17 cellular contexts compared by ENCODE assay signal in genomic region chr6:106642476-106642875, GRCh38. TPM values are rescaled to one million over a fixed set of nuclear protein-coding genes. Genes with fewer than 3 reads are reported as not detected.
DNase-seq lines count a peak whose midpoint lies in the region; ATAC-seq and TF ChIP-seq lines count a peak whose summit lies in the region.
"Had no signal": no experiment of that assay in that cellular context is flagged by ENCODE, and none has a peak within 500 bp of the region (broad histone marks: within the 10 kb centered on the region; RNA-seq: fewer than 3 reads in every experiment).

No MANE protein-coding gene starts in this region.

- CTCF ChIA-PET in PC-3 (lab: Charles Lee) = no interaction called here
- CTCF ChIA-PET in SK-N-SH (lab: Yijun Ruan, JAX) = interaction anchor here (0.5 to 1.0 kb wide), 2 partner anchors 9 to 337 kb away, joined by 3 to 4 read pairs; no protein-coding TSS in a partner anchor

- H3K36me3 Mint-ChIP-seq in stimulated activated naive B cell treated with anti-CD40 and anti-IgM and Interleukin-4, amounts not matched to agents 10 μg/mL and 1 μg/mL and 100 μg/mL, for 72 hours = peaks cover 49 to 58% of the 10 kb centered on the region in 2 donors

- H3K79me2 ChIP-seq in PC-3 (ENCODE audit: low read length) = peaks cover 25% of the 10 kb centered on the region
- H3K79me2 ChIP-seq in SK-N-SH (ENCODE audit: insufficient read depth) = peaks cover 30% of the 10 kb centered on the region; the same call in 1 of the 2 replicates

- H3K4me1 ChIP-seq in PC-3 (ENCODE audit: insufficient read depth, low read length) (peaks cover 14% of the 10 kb centered on the region), SK-N-SH (ENCODE audit: control insufficient read depth in 1 of 2, insufficient read depth in 2 of 2, low read depth in 1 of 2, low read length in 1 of 2) (no peaks in the 10 kb centered on the region)

- DNase-seq in Ammon's horn (ENCODE audit: low spot score) (peak; percentile 11), PC-3 (peak; percentile 3), fibroblast of gingiva (ENCODE audit: low read depth) (peak; percentile 82), COLO829 (ENCODE audit: low spot score) (no peak), SK-N-SH (no peak)
- no peak for DNase-seq in stimulated activated naive B cell treated with anti-CD40 and anti-IgM and Interleukin-4, amounts not matched to agents 10 μg/mL and 1 μg/mL and 100 μg/mL, for 72 hours
- DNase-seq in activated T-cell treated with anti-CD3 and anti-CD28 coated beads, Interleukin-2, amount 50 U/mL, for 48 hours = no peak
- DNase-seq: ACHN, DND-41, H9, KBM-7, NCI-H1436, NCI-H2029 treated with DMSO at 0.1 percent for 48 hours, NCI-H2171, NCI-H526 had no signal

- H3K9me3 Mint-ChIP-seq in stimulated activated naive B cell treated with anti-CD40 and anti-IgM and Interleukin-4, amounts not matched to agents 10 μg/mL and 1 μg/mL and 100 μg/mL, for 72 hours = peaks cover 5% of the 10 kb centered on the region in 2 donors
- H3K9me3 Mint-ChIP-seq: CD14-positive monocyte, H9 had no signal

- peak; percentile 22; the same call in 1 of the 2 replicates for ATAC-seq in PC-3
- ATAC-seq in stimulated activated naive B cell treated with anti-CD40 and anti-IgM and Interleukin-4, amounts not matched to agents 10 μg/mL and 1 μg/mL and 100 μg/mL, for 72 hours (replicated peaks) = no peak
- ATAC-seq: HepG2 had no signal

- H3K9me3 ChIP-seq in PC-3 (ENCODE audit: low read length) (no peaks in the 10 kb centered on the region), SK-N-SH (no peaks in the 10 kb centered on the region)

- no peak for TF ChIP-seq EP300 in SK-N-SH (IDR thresholded peaks at IDR 0.05; ENCODE audit: borderline replicate concordance in 1 of 2, low read depth in 1 of 2, low read length in 1 of 2)

- no peaks in the 10 kb centered on the region for H3K27me3 ChIP-seq in PC-3 (ENCODE audit: low read length)
- H3K27me3 ChIP-seq in SK-N-SH (ENCODE audit: insufficient read depth) = no peaks in the 10 kb centered on the region

- H3K4me3 ChIP-seq in PC-3 (ENCODE audit: low read length) (no peak overlapping the region), SK-N-SH (ENCODE audit: low read depth in 2 of 2, low read length in 1 of 2) (no peak overlapping the region)

- no peaks in the 10 kb centered on the region for H3K27me3 Mint-ChIP-seq in stimulated activated naive B cell treated with anti-CD40 and anti-IgM and Interleukin-4, amounts not matched to agents 10 μg/mL and 1 μg/mL and 100 μg/mL, for 72 hours

- peak overlapping the region; percentile 65 for H3K27ac Mint-ChIP-seq in stimulated activated naive B cell treated with anti-CD40 and anti-IgM and Interleukin-4, amounts not matched to agents 10 μg/mL and 1 μg/mL and 100 μg/mL, for 72 hours

- H3F3A ChIP-seq in PC-3 (ENCODE audit: low read length, unreplicated experiment) (no peaks in the 10 kb centered on the region), SK-N-SH (replicated peaks; ENCODE audit: insufficient read depth) (no peaks in the 10 kb centered on the region)

- no peaks in the 10 kb centered on the region for H4K20me1 ChIP-seq in PC-3 (ENCODE audit: low read length)
- H4K20me1 ChIP-seq in SK-N-SH (ENCODE audit: insufficient read depth) = no peaks in the 10 kb centered on the region

- 95% methylated on average over 4 of the region's 4 CpGs for WGBS in SK-N-SH (ENCODE audit: low lambda C conversion rate)

- no peak overlapping the region for H2AFZ ChIP-seq in PC-3 (ENCODE audit: low read length)
- H2AFZ ChIP-seq in SK-N-SH (ENCODE audit: low read depth) = no peak overlapping the region

- no TSS peak for BruUV-seq in PC-3 (replicated peaks; lab: Mats Ljungman, UMichigan)

- no peak for TF ChIP-seq CTCF in PC-3 (conservative IDR thresholded peaks at IDR 0.05; ENCODE audit: low read depth, low read length)
- TF ChIP-seq CTCF in SK-N-SH (IDR thresholded peaks at IDR 0.05) = no peak

- H3K4me3 Mint-ChIP-seq in stimulated activated naive B cell treated with anti-CD40 and anti-IgM and Interleukin-4, amounts not matched to agents 10 μg/mL and 1 μg/mL and 100 μg/mL, for 72 hours = no peak overlapping the region
- H3K4me3 Mint-ChIP-seq: CD14-positive monocyte, H9 had no signal

- TF ChIP-seq RAD21 in SK-N-SH (IDR thresholded peaks at IDR 0.05; ENCODE audit: low read length) = no peak

- POLR2A ChIA-PET in PC-3 (lab: Charles Lee; ENCODE audit: unreplicated experiment) = no interaction called here
- POLR2A ChIA-PET in SK-N-SH (lab: Yijun Ruan, JAX) = no interaction called here

- H3K36me3 ChIP-seq in PC-3 (ENCODE audit: low read depth, low read length) (peaks cover 24% of the 10 kb centered on the region), SK-N-SH (replicated peaks in 1 of 2; ENCODE audit: control insufficient read depth in 1 of 2, insufficient read depth in 2 of 2, low read length in 1 of 2) (peaks cover 21 to 41% of the 10 kb centered on the region in 2 experiments)

- H3K27ac ChIP-seq in PC-3 (ENCODE audit: low read length) (peak overlapping the region; percentile 73), SK-N-SH (ENCODE audit: low read depth in 2 of 2, low read length in 1 of 2) (no peak overlapping the region)

- intact Hi-C loops in PC-3 (cut with micrococcal nuclease) = no loop called here

- H3K4me2 ChIP-seq in PC-3 (ENCODE audit: low read length) = 0 out of 2 replicates have a peak overlapping the region, but pooled peaks have one; percentile 34
- no peak overlapping the region for H3K4me2 ChIP-seq in SK-N-SH

- H3K9ac ChIP-seq in PC-3 (ENCODE audit: low read length) (0 out of 2 replicates have a peak overlapping the region, but pooled peaks have one; percentile 10), SK-N-SH (no peak overlapping the region)

- H3K9me2 ChIP-seq in PC-3 (replicated peaks; ENCODE audit: low read length) (no peaks in the 10 kb centered on the region), SK-N-SH (no peaks in the 10 kb centered on the region)

- H3K4me1 Mint-ChIP-seq in stimulated activated naive B cell treated with anti-CD40 and anti-IgM and Interleukin-4, amounts not matched to agents 10 μg/mL and 1 μg/mL and 100 μg/mL, for 72 hours = peaks cover 21 to 30% of the 10 kb centered on the region in 2 donors

TF ChIP-seq in SK-N-SH, 30 proteins besides CTCF, POLR2A, EP300 and RAD21:
- TF ChIP-seq RCOR1 (IDR thresholded peaks at IDR 0.05; ENCODE audit: low read length) = no peak
- no peak for TF ChIP-seq MEF2A (IDR thresholded peaks at IDR 0.05; ENCODE audit: borderline replicate concordance, low read depth)
- TF ChIP-seq EZH2phosphoT487 (IDR thresholded peaks at IDR 0.05; ENCODE audit: borderline replicate concordance, low read depth) = no peak
- TF ChIP-seq NRF1 (IDR thresholded peaks at IDR 0.05; ENCODE audit: low read depth, low read length) = no peak
- no peak for TF ChIP-seq USF2 (IDR thresholded peaks at IDR 0.05; ENCODE audit: borderline replicate concordance, low read depth, low read length)
- TF ChIP-seq RFX5 (IDR thresholded peaks at IDR 0.05; ENCODE audit: low read length) = no peak
- no peak; the same call in 1 of the 2 replicates for TF ChIP-seq SMC3 (IDR thresholded peaks at IDR 0.05; ENCODE audit: low read depth, low read length)
- TF ChIP-seq FOXJ3 (CRISPR knock-in tag; IDR thresholded peaks at IDR 0.05) = no peak
- TF ChIP-seq TAF1 (IDR thresholded peaks at IDR 0.05; ENCODE audit: borderline replicate concordance, low read depth, low read length) = no peak
- no peak for TF ChIP-seq GABPA (IDR thresholded peaks at IDR 0.05; ENCODE audit: low read depth)
- no peak for TF ChIP-seq IRF3 (IDR thresholded peaks at IDR 0.05; ENCODE audit: low read depth, low read length)
- no peak for TF ChIP-seq ELF1 (IDR thresholded peaks at IDR 0.05)
- TF ChIP-seq CHD2 (IDR thresholded peaks at IDR 0.05; ENCODE audit: low read length, partially characterized antibody) = no peak
- no peak for TF ChIP-seq SIN3A (IDR thresholded peaks at IDR 0.05; ENCODE audit: borderline replicate concordance, low read depth, low read length)
TF ChIP-seq in SK-N-SH: peak in this region for 0.

RNA-seq across cellular contexts. Expression of gene QRSL1, which starts 13.1 kb away (rescaled TPM):
- 10.0 and 10.6 TPM in 2 replicates for total RNA-seq in PC-3 (2014; rRNA removed)
- polyA plus RNA-seq in SK-N-SH (2012; rRNA removed) = 5.7 and 7.6 TPM in 2 replicates
- polyA plus RNA-seq in SK-N-SH (2012; cell fraction: cytosol; rRNA removed) = 6.6 and 6.8 TPM in 2 replicates
- 4.3 and 8.2 TPM in 2 replicates for polyA plus RNA-seq in SK-N-SH (2012; cell fraction: nucleus; rRNA removed)

RNA-seq across cellular contexts. Expression of gene RTN4IP1, which starts 13.2 kb away (rescaled TPM):
- 7.3 and 8.6 TPM in 2 replicates for total RNA-seq in PC-3 (2014; rRNA removed)
- 4.3 and 4.9 TPM in 2 replicates for polyA plus RNA-seq in SK-N-SH (2012; rRNA removed)
- 5.8 and 6.2 TPM in 2 replicates for polyA plus RNA-seq in SK-N-SH (2012; cell fraction: cytosol; rRNA removed)
- polyA plus RNA-seq in SK-N-SH (2012; cell fraction: nucleus; rRNA removed) = 2.0 and 3.8 TPM in 2 replicates

Comparison
In these comparisons a context has a peak if more than half of its experiments do, and no peak if none do; other contexts are left out.
1. DNase-seq: peak in Ammon's horn (single experiment), PC-3 (single experiment) and fibroblast of gingiva (single experiment); none in stimulated activated naive B cell treated with anti-CD40 and anti-IgM and Interleukin-4, amounts not matched to agents 10 μg/mL and 1 μg/mL and 100 μg/mL, for 72 hours (single experiment), COLO829 (single experiment), SK-N-SH (single experiment) and activated T-cell treated with anti-CD3 and anti-CD28 coated beads, Interleukin-2, amount 50 U/mL, for 48 hours (0 of 2).